ENCODE assay signal across 7 cellular contexts in the genomic region with DNA sequence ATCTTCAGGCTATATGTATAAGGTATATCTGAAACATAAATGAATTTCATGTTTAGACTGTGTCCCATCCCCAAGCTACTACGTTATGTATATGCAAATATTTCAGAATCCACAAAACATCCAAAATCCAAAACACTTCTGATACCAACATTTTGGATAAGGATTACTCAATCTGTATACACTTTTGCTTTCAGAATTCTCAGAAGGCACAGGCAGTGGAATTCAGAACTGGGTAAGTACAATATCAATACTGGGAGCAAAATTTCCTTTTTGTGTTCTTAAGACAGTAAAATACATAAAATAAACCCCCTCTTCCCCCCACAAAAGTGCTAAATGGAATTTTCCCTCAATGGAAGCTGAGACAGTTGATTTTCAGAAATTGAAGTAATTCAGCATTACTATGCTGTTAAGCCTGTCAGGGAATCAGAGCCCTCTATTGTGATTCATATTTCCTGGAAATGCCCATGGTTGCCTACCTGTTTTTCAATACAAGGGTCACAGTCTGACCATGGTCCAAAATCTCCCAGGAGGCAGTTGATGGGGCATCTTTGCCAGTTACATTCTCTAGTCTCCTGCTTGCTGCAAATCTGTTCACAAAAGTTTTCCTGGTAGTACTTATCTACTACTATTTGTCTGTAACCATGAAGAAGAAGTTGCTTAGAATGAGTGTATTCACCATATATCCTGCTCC. TPM values are rescaled to one million over a fixed set of nuclear protein-coding genes. Genes with fewer than 3 reads are reported as not detected.
"Had no signal": no experiment of that assay in that cellular context is flagged by ENCODE, and none has a peak within 500 bp of the region (broad histone marks: within the 10 kb centered on the region; RNA-seq: fewer than 3 reads in every experiment).

No MANE protein-coding gene starts in this region.

- ATAC-seq: GM23338 had no signal

- H2AFZ ChIP-seq: GM23338 had no signal

- H3K4me3 Mint-ChIP-seq: GM23338, H9, IgD-negative memory B cell had no signal

- H3K27me3 Mint-ChIP-seq: IgD-negative memory B cell had no signal

- FAIRE-seq: H1, H54 had no signal

- DNase-seq: H9, HCEC 1CT had no signal

- H3K4me3 ChIP-seq: GM23338 had no signal

- H3K27ac Mint-ChIP-seq: GM23338, H9, IgD-negative memory B cell had no signal

- H3K4me1 Mint-ChIP-seq: H9, IgD-negative memory B cell had no signal

- H3K4me2 ChIP-seq: GM23338 had no signal

RNA-seq across cellular contexts. Expression of a gene that starts 12.1 kb away (rescaled TPM):
- total RNA-seq: GM23338, H1, H9, HT-29 had no signal
- polyA plus RNA-seq: GM23338, H1, IgD-negative memory B cell had no signal
